Comparison of ENCODE assay signal across 14 cellular contexts in the genomic region with DNA sequence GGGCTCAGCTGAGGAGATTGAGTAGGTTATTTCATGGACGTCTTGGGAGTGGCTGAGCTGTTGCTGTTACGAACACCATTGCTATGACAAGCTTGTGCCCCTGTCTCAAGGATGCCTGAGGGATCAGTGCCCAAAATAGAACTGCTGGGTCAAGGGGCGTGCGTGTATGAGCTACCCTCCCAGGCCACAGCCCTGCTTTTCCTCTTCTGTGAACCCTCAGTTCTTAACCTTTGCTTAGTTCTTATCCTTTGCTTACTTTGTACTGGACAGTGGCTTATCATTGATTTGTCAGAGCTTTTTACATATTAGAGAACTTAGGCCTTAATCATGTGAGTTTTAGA. TPM values are rescaled to one million over a fixed set of nuclear protein-coding genes. Genes with fewer than 3 reads are reported as not detected.
DNase-seq lines count a peak whose midpoint lies in the region; ATAC-seq and TF ChIP-seq lines count a peak whose summit lies in the region.
"Had no signal": no experiment of that assay in that cellular context is flagged by ENCODE, and none has a peak within 500 bp of the region (broad histone marks: within the 10 kb centered on the region; RNA-seq: fewer than 3 reads in every experiment).

No MANE protein-coding gene starts in this region.

- H3K4me3 ChIP-seq in OCI-LY7 (ENCODE audit: low read depth, low read length, poor library complexity, severe bottlenecking): no peak overlapping the region
- H3K4me3 ChIP-seq: sigmoid colon, tibial nerve had no signal

- peaks cover 81% of the 10 kb centered on the region for H3K36me3 Mint-ChIP-seq in activated T-cell treated with anti-CD3 and anti-CD28 coated beads, Interleukin-2, amount 50 U/mL, for 24 hours (ENCODE audit: low read depth)
- peaks cover 92% of the 10 kb centered on the region for H3K36me3 Mint-ChIP-seq in dendritic cell treated with granulocyte-macrophage colony-stimulating factor and Interleukin-4, amounts not matched to agents 40 ng/mL and 50 ng/mL, for 4 days (ENCODE audit: low read depth)

- no TSS peak for BruUV-seq in OCI-LY7 (replicated peaks; lab: Mats Ljungman, UMichigan)

- H4K20me1 ChIP-seq in OCI-LY7 (ENCODE audit: insufficient read depth, low read length): no peaks in the 10 kb centered on the region

- DNase-seq in activated T-cell treated with anti-CD3 and anti-CD28 coated beads, Interleukin-2, amount 50 U/mL, for 24 hours: no peak
- DNase-seq in activated T-cell treated with anti-CD3 and anti-CD28 coated beads for 4 hours: no peak
- no peak for DNase-seq in OCI-LY7 (ENCODE audit: low spot score)
- DNase-seq in stimulated activated naive CD8-positive, alpha-beta T cell treated with anti-CD3 and anti-CD28 coated beads, Interleukin-15, amount 100 ng/mL, for 72 hours: no peak
- no peak for DNase-seq in activated effector memory CD4-positive, alpha-beta T cell treated with anti-CD3 and anti-CD28 coated beads, Interleukin-2, amount 50 U/mL, for 16 hours
- DNase-seq in NCI-H2107 (lab: John Stamatoyannopoulos, UW): no peak
- DNase-seq: GDM1, IMR-90, NCI-H1930, sigmoid colon had no signal

- POLR2A ChIA-PET in OCI-LY7 (lab: Charles Lee): interaction anchor here (0.7 to 2.6 kb wide), 6 partner anchors 9 to 621 kb away, joined by 4 to 16 read pairs (median 6); a partner anchor contains a TSS

- no peaks in the 10 kb centered on the region; the same call in 1 of the 2 replicates for H3K79me2 ChIP-seq in OCI-LY7 (ENCODE audit: insufficient read depth, low read depth, low read length)

- no peaks in the 10 kb centered on the region for H3K9me3 ChIP-seq in OCI-LY7 (ENCODE audit: low read length)
- H3K9me3 ChIP-seq: sigmoid colon, tibial nerve had no signal

- peaks cover 82% of the 10 kb centered on the region for H3K36me3 ChIP-seq in OCI-LY7 (ENCODE audit: insufficient read depth, low read length)
- H3K36me3 ChIP-seq: sigmoid colon had no signal

- H3K27me3 Mint-ChIP-seq in activated T-cell treated with anti-CD3 and anti-CD28 coated beads, Interleukin-2, amount 50 U/mL, for 24 hours: no peaks in the 10 kb centered on the region
- no peaks in the 10 kb centered on the region for H3K27me3 Mint-ChIP-seq in dendritic cell treated with granulocyte-macrophage colony-stimulating factor and Interleukin-4, amounts not matched to agents 40 ng/mL and 50 ng/mL, for 4 days
- no peaks in the 10 kb centered on the region for H3K27me3 Mint-ChIP-seq in stimulated activated naive CD8-positive, alpha-beta T cell treated with anti-CD3 and anti-CD28 coated beads, Interleukin-15, amount 100 ng/mL, for 72 hours

- H3K4me1 ChIP-seq in OCI-LY7 (ENCODE audit: insufficient read depth, low read length, poor library complexity, severe bottlenecking): peaks cover 48% of the 10 kb centered on the region

- no peaks in the 10 kb centered on the region for H3K9me2 ChIP-seq in OCI-LY7 (ENCODE audit: insufficient read depth, low read length)

- no peak overlapping the region for H2AFZ ChIP-seq in OCI-LY7 (ENCODE audit: low read length)

- TF ChIP-seq CTCF in OCI-LY7 (conservative IDR thresholded peaks at IDR 0.05; ENCODE audit: low read length): no peak

- no peak for ATAC-seq in stimulated activated naive CD8-positive, alpha-beta T cell treated with anti-CD3 and anti-CD28 coated beads, Interleukin-15, amount 100 ng/mL, for 72 hours
- no peak for ATAC-seq in GM19035 (IDR thresholded peaks at IDR 0.05; ENCODE audit: unreplicated experiment)
- ATAC-seq: SK-N-SH treated with all-trans-retinoic acid at 6 μM for 48 hours had no signal

- peak overlapping the region; percentile 92 for H3K27ac Mint-ChIP-seq in activated T-cell treated with anti-CD3 and anti-CD28 coated beads, Interleukin-2, amount 50 U/mL, for 24 hours
- peak overlapping the region; percentile 84 for H3K27ac Mint-ChIP-seq in dendritic cell treated with granulocyte-macrophage colony-stimulating factor and Interleukin-4, amounts not matched to agents 40 ng/mL and 50 ng/mL, for 4 days
- H3K27ac Mint-ChIP-seq in stimulated activated naive CD8-positive, alpha-beta T cell treated with anti-CD3 and anti-CD28 coated beads, Interleukin-15, amount 100 ng/mL, for 72 hours: peak overlapping the region in 1 of 2 donors; percentile 91

- H3K27ac ChIP-seq in OCI-LY7 (ENCODE audit: low read depth, low read length, poor library complexity, severe bottlenecking): peak overlapping the region; percentile 90
- H3K27ac ChIP-seq: sigmoid colon had no signal

- peaks cover 70% of the 10 kb centered on the region for H3K4me1 Mint-ChIP-seq in activated T-cell treated with anti-CD3 and anti-CD28 coated beads, Interleukin-2, amount 50 U/mL, for 24 hours (ENCODE audit: low read depth)
- peaks cover 70% of the 10 kb centered on the region for H3K4me1 Mint-ChIP-seq in dendritic cell treated with granulocyte-macrophage colony-stimulating factor and Interleukin-4, amounts not matched to agents 40 ng/mL and 50 ng/mL, for 4 days (ENCODE audit: low read depth)
- peaks cover 83% of the 10 kb centered on the region for H3K4me1 Mint-ChIP-seq in stimulated activated naive CD8-positive, alpha-beta T cell treated with anti-CD3 and anti-CD28 coated beads, Interleukin-15, amount 100 ng/mL, for 72 hours

- intact Hi-C loops in OCI-LY7 (cut with micrococcal nuclease; ENCODE audit: unreplicated experiment): loop anchor here (2.0 kb wide), 1 partner anchor 37 kb away; no protein-coding TSS in a partner anchor
- intact Hi-C loops in dendritic cell treated with granulocyte-macrophage colony-stimulating factor and Interleukin-4, amounts not matched to agents 40 ng/mL and 50 ng/mL, for 4 days (cut with micrococcal nuclease): no loop called here

- peak overlapping the region; percentile 28 for H3K4me3 Mint-ChIP-seq in activated T-cell treated with anti-CD3 and anti-CD28 coated beads, Interleukin-2, amount 50 U/mL, for 24 hours
- peak overlapping the region; percentile 40 for H3K4me3 Mint-ChIP-seq in dendritic cell treated with granulocyte-macrophage colony-stimulating factor and Interleukin-4, amounts not matched to agents 40 ng/mL and 50 ng/mL, for 4 days
- H3K4me3 Mint-ChIP-seq in stimulated activated naive CD8-positive, alpha-beta T cell treated with anti-CD3 and anti-CD28 coated beads, Interleukin-15, amount 100 ng/mL, for 72 hours: peak overlapping the region; percentile 58 to 73

- no peaks in the 10 kb centered on the region for H3K9me3 Mint-ChIP-seq in activated T-cell treated with anti-CD3 and anti-CD28 coated beads, Interleukin-2, amount 50 U/mL, for 24 hours
- no peaks in the 10 kb centered on the region for H3K9me3 Mint-ChIP-seq in dendritic cell treated with granulocyte-macrophage colony-stimulating factor and Interleukin-4, amounts not matched to agents 40 ng/mL and 50 ng/mL, for 4 days
- H3K9me3 Mint-ChIP-seq in stimulated activated naive CD8-positive, alpha-beta T cell treated with anti-CD3 and anti-CD28 coated beads, Interleukin-15, amount 100 ng/mL, for 72 hours: no peaks in the 10 kb centered on the region

- H3K4me2 ChIP-seq in OCI-LY7 (ENCODE audit: low read length): peak overlapping the region; percentile 73; the same call in 1 of the 2 replicates

- CTCF ChIA-PET in OCI-LY7 (lab: Charles Lee; ENCODE audit: unreplicated experiment): interaction anchor here (0.5 kb wide), 1 partner anchor 12 kb away, joined by 3 read pairs; no protein-coding TSS in a partner anchor

RNA-seq across cellular contexts. Expression of a gene that starts 9.0 kb away (rescaled TPM):
- total RNA-seq in OCI-LY7 (2014; rRNA removed; shearing (Covaris generic)): 132 and 135 TPM in 2 replicates
- 138 and 143 TPM in 2 replicates for total RNA-seq in OCI-LY7 (2022)

RNA-seq across cellular contexts. Expression of a gene that starts 19.2 kb away (rescaled TPM):
- total RNA-seq in OCI-LY7 (2014; rRNA removed; shearing (Covaris generic)): 153 and 165 TPM in 2 replicates
- 160 and 193 TPM in 2 replicates for total RNA-seq in OCI-LY7 (2022)

RNA-seq across cellular contexts. Expression of a gene that starts 27.8 kb away (rescaled TPM):
- total RNA-seq in OCI-LY7 (2014; rRNA removed; shearing (Covaris generic)): 184 and 203 TPM in 2 replicates
- 148 and 156 TPM in 2 replicates for total RNA-seq in OCI-LY7 (2022)

RNA-seq across cellular contexts. Expression of a gene that starts 36.1 kb away (rescaled TPM):
- 22.5 and 43.3 TPM in 2 replicates for total RNA-seq in OCI-LY7 (2014; rRNA removed; shearing (Covaris generic))
- total RNA-seq in OCI-LY7 (2022): 66.6 and 74.4 TPM in 2 replicates

RNA-seq across cellular contexts. Expression of a gene that starts 49.6 kb away (rescaled TPM):
- 51.5 and 73.7 TPM in 2 replicates for total RNA-seq in OCI-LY7 (2014; rRNA removed; shearing (Covaris generic))
- 126 and 127 TPM in 2 replicates for total RNA-seq in OCI-LY7 (2022)
